ENCODE assay signal across 8 cellular contexts in genomic region chr5:154221371-154221896, GRCh38. TPM values are rescaled to one million over a fixed set of nuclear protein-coding genes. Genes with fewer than 3 reads are reported as not detected.
A peak's percentile ranks its signal among the peaks of the same experiment; 100 is the strongest.
DNase-seq lines count a peak whose midpoint lies in the region; ATAC-seq, FAIRE-seq and TF ChIP-seq lines count a peak whose summit lies in the region.

No MANE protein-coding gene starts in this region.

- H3K27me3 ChIP-seq in MG63 (no peaks in the 10 kb centered on the region), left ventricle myocardium inferior (ENCODE audit: low read depth) (no peaks in the 10 kb centered on the region)

- no peak for FAIRE-seq in frontal cortex (lab: Jason Lieb, UNC)

- H3K9me3 ChIP-seq in MG63 (peaks cover 4% of the 10 kb centered on the region), left ventricle myocardium inferior (replicated peaks) (no peaks in the 10 kb centered on the region)

- H3K36me3 ChIP-seq in MG63, result peaks cover 3% of the 10 kb centered on the region
- H3K36me3 ChIP-seq in left ventricle myocardium inferior, result no peaks in the 10 kb centered on the region

- no peak overlapping the region for H3K4me3 Mint-ChIP-seq in activated T-helper 2 cell treated with anti-CD3 and anti-CD28 coated beads, Interferon-gamma antibody, Interleukin-2, Interleukin-4, amounts not matched to agents 10 μg/mL and 5 μg/mL and 100 μg/mL, durations not matched to agents 14 hours and 24 hours and 36 hours (ENCODE audit: low read depth)

- H3K4me1 Mint-ChIP-seq in activated T-helper 2 cell treated with anti-CD3 and anti-CD28 coated beads, Interferon-gamma antibody, Interleukin-2, Interleukin-4, amounts not matched to agents 10 μg/mL and 5 μg/mL and 100 μg/mL, durations not matched to agents 14 hours and 24 hours and 36 hours (ENCODE audit: low read depth), result peaks cover 38% of the 10 kb centered on the region

- intact Hi-C loops in activated T-helper 2 cell treated with anti-CD3 and anti-CD28 coated beads, Interferon-gamma antibody, Interleukin-2, Interleukin-4, amounts not matched to agents 10 μg/mL and 5 μg/mL and 100 μg/mL, durations not matched to agents 14 hours and 24 hours and 36 hours (cut with micrococcal nuclease), result no loop called here
- intact Hi-C loops in left ventricle myocardium inferior (cut with micrococcal nuclease), result no loop called here

- H3K4me3 ChIP-seq in MG63 (no peak overlapping the region), left ventricle myocardium inferior (no peak overlapping the region)

- H3K27me3 Mint-ChIP-seq in activated T-helper 2 cell treated with anti-CD3 and anti-CD28 coated beads, Interferon-gamma antibody, Interleukin-2, Interleukin-4, amounts not matched to agents 10 μg/mL and 5 μg/mL and 100 μg/mL, durations not matched to agents 14 hours and 24 hours and 36 hours (ENCODE audit: low read depth), result no peaks in the 10 kb centered on the region

- H3K4me1 ChIP-seq in left ventricle myocardium inferior, result peaks cover 22% of the 10 kb centered on the region

- peaks cover 57% of the 10 kb centered on the region for H3K36me3 Mint-ChIP-seq in activated T-helper 2 cell treated with anti-CD3 and anti-CD28 coated beads, Interferon-gamma antibody, Interleukin-2, Interleukin-4, amounts not matched to agents 10 μg/mL and 5 μg/mL and 100 μg/mL, durations not matched to agents 14 hours and 24 hours and 36 hours (ENCODE audit: low read depth)

- peak overlapping the region; percentile 85 for H3K27ac Mint-ChIP-seq in activated T-helper 2 cell treated with anti-CD3 and anti-CD28 coated beads, Interferon-gamma antibody, Interleukin-2, Interleukin-4, amounts not matched to agents 10 μg/mL and 5 μg/mL and 100 μg/mL, durations not matched to agents 14 hours and 24 hours and 36 hours

- ATAC-seq in GM21447 (IDR thresholded peaks at IDR 0.05; ENCODE audit: unreplicated experiment) (peak; percentile 65), HG03342 (IDR thresholded peaks at IDR 0.05; ENCODE audit: unreplicated experiment) (no peak)

- peaks cover 8% of the 10 kb centered on the region for H3K9me3 Mint-ChIP-seq in activated T-helper 2 cell treated with anti-CD3 and anti-CD28 coated beads, Interferon-gamma antibody, Interleukin-2, Interleukin-4, amounts not matched to agents 10 μg/mL and 5 μg/mL and 100 μg/mL, durations not matched to agents 14 hours and 24 hours and 36 hours

- peak; percentile 68 for DNase-seq in MG63
- DNase-seq in activated T-helper 2 cell treated with anti-CD3 and anti-CD28 coated beads, Interferon-gamma antibody, Interleukin-2, Interleukin-4, amounts not matched to agents 10 μg/mL and 5 μg/mL and 100 μg/mL, durations not matched to agents 14 hours and 24 hours and 36 hours (ENCODE audit: low spot score), result peak; percentile 44
- no peak for DNase-seq in left ventricle myocardium inferior
- peak; percentile 15 to 29 for DNase-seq in stimulated activated CD4-positive, alpha-beta T cell treated with anti-CD3 and anti-CD28 coated beads, Interleukin-4, amount 100 ng/mL, for 48 hours (ENCODE audit: low read depth in 2 of 2)
- DNase-seq in frontal cortex (ENCODE audit: low spot score in 2 of 2), result no peak
- DNase-seq in T1000 (lab: John Stamatoyannopoulos, UW), result no peak

- no peak for TF ChIP-seq CTCF in left ventricle myocardium inferior (IDR thresholded peaks at IDR 0.05; ENCODE audit: borderline replicate concordance)

- H3K27ac ChIP-seq in left ventricle myocardium inferior (replicated peaks), result peak overlapping the region; percentile 61

RNA-seq across cellular contexts. Expression of gene GALNT10, which starts 30.9 kb away (rescaled TPM):
- total RNA-seq in MG63 (2014; rRNA removed; shearing (Covaris generic); ENCODE audit: low replicate concordance), result 25.9 and 26.3 TPM in 2 replicates
- 31.7 and 35.5 TPM in 2 replicates for total RNA-seq in activated T-helper 2 cell treated with anti-CD3 and anti-CD28 coated beads, Interferon-gamma antibody, Interleukin-2, Interleukin-4, amounts not matched to agents 10 μg/mL and 5 μg/mL and 100 μg/mL, durations not matched to agents 14 hours and 24 hours and 36 hours
- total RNA-seq in left ventricle myocardium inferior, result 11.5 TPM
- total RNA-seq in frontal cortex, result 5.7 TPM

Comparison
In these comparisons a context has a peak if more than half of its experiments do, and no peak if none do; other contexts are left out.
1. DNase-seq: peak in MG63 (single experiment), activated T-helper 2 cell treated with anti-CD3 and anti-CD28 coated beads, Interferon-gamma antibody, Interleukin-2, Interleukin-4, amounts not matched to agents 10 μg/mL and 5 μg/mL and 100 μg/mL, durations not matched to agents 14 hours and 24 hours and 36 hours (single experiment) and stimulated activated CD4-positive, alpha-beta T cell treated with anti-CD3 and anti-CD28 coated beads, Interleukin-4, amount 100 ng/mL, for 48 hours (2 of 2); none in left ventricle myocardium inferior (single experiment), frontal cortex (0 of 2) and T1000 (single experiment).